In genomic region chr14:28375295-28375694, GRCh38 we compare ENCODE assay signal across 9 cellular contexts.
A peak's percentile ranks its signal among the peaks of the same experiment; 100 is the strongest.
DNase-seq lines count a peak whose midpoint lies in the region; FAIRE-seq and TF ChIP-seq lines count a peak whose summit lies in the region.
"Had no signal": no experiment of that assay in that cellular context is flagged by ENCODE, and none has a peak within 500 bp of the region (broad histone marks: within the 10 kb centered on the region; RNA-seq: fewer than 3 reads in every experiment).

No MANE protein-coding gene starts in this region.

- H3K36me3 Mint-ChIP-seq in activated naive CD8-positive, alpha-beta T cell treated with anti-CD3 and anti-CD28 coated beads for 36 hours, result no peaks in the 10 kb centered on the region
- H3K36me3 Mint-ChIP-seq: stimulated activated naive B cell treated with anti-CD40 and anti-IgM and Interleukin-4, amounts not matched to agents 10 μg/mL and 1 μg/mL and 100 μg/mL, for 72 hours had no signal

- H3K9me3 Mint-ChIP-seq in activated naive CD8-positive, alpha-beta T cell treated with anti-CD3 and anti-CD28 coated beads for 36 hours, result peaks cover 1% of the 10 kb centered on the region

- no peak overlapping the region for H3K4me2 ChIP-seq in endothelial cell of umbilical vein (ENCODE audit: insufficient read depth, low read length)

- DNase-seq in NCI-H1436 (lab: John Stamatoyannopoulos, UW), result peak; percentile 1
- DNase-seq in NCI-H1436 treated with DMSO at 0.1 percent for 48 hours (lab: John Stamatoyannopoulos, UW), result no peak
- peak; percentile 5 for DNase-seq in OCI-M2 (lab: John Stamatoyannopoulos, UW; ENCODE audit: unreplicated experiment)
- DNase-seq in endothelial cell of umbilical vein (ENCODE audit: low read depth, low spot score), result peak; percentile 19
- DNase-seq in pons (ENCODE audit: low spot score), result peak; percentile 20
- DNase-seq in GM12891 (ENCODE audit: insufficient read length, low spot score), result no peak
- DNase-seq in NCI-H774 (lab: John Stamatoyannopoulos, UW), result no peak
- DNase-seq in activated naive CD8-positive, alpha-beta T cell treated with anti-CD3 and anti-CD28 coated beads for 36 hours, result no peak
- DNase-seq: stimulated activated naive B cell treated with anti-CD40 and anti-IgM and Interleukin-4, amounts not matched to agents 10 μg/mL and 1 μg/mL and 100 μg/mL, for 72 hours had no signal

- H3K4me1 ChIP-seq in endothelial cell of umbilical vein (ENCODE audit: control insufficient read depth, extremely low read depth, insufficient read depth, low read length), result peaks cover 5% of the 10 kb centered on the region

- FAIRE-seq in endothelial cell of umbilical vein (lab: Jason Lieb, UNC), result no peak
- FAIRE-seq in GM12891 (lab: Jason Lieb, UNC), result no peak

- no peak overlapping the region for H3K27ac Mint-ChIP-seq in activated naive CD8-positive, alpha-beta T cell treated with anti-CD3 and anti-CD28 coated beads for 36 hours
- H3K27ac Mint-ChIP-seq: stimulated activated naive B cell treated with anti-CD40 and anti-IgM and Interleukin-4, amounts not matched to agents 10 μg/mL and 1 μg/mL and 100 μg/mL, for 72 hours had no signal

- H3K9me1 ChIP-seq in endothelial cell of umbilical vein (replicated peaks; ENCODE audit: control insufficient read depth, extremely low read depth, insufficient read depth, low read length), result no peaks in the 10 kb centered on the region

- H3K36me3 ChIP-seq in endothelial cell of umbilical vein (ENCODE audit: control insufficient read depth in 2 of 2, extremely low read depth in 1 of 2, insufficient read depth in 2 of 2, low read length in 2 of 2), result no peaks in the 10 kb centered on the region

- H3K4me3 ChIP-seq in endothelial cell of umbilical vein (replicated peaks in 1 of 3; ENCODE audit: insufficient read depth in 1 of 3, low read depth in 1 of 3, low read length in 3 of 3), result no peak overlapping the region

- dilution Hi-C loops in endothelial cell of umbilical vein (cut with MboI; ENCODE audit: extremely low pct_ligation_motif_present, low sequenced_read_pairs), result no loop called here

- peak overlapping the region; percentile 45 for H2AFZ ChIP-seq in endothelial cell of umbilical vein (ENCODE audit: low read depth, low read length)

- no peaks in the 10 kb centered on the region for H3K79me2 ChIP-seq in endothelial cell of umbilical vein (ENCODE audit: control insufficient read depth, insufficient read depth, low read length)

- no peak overlapping the region for H3K4me3 Mint-ChIP-seq in activated naive CD8-positive, alpha-beta T cell treated with anti-CD3 and anti-CD28 coated beads for 36 hours
- H3K4me3 Mint-ChIP-seq: stimulated activated naive B cell treated with anti-CD40 and anti-IgM and Interleukin-4, amounts not matched to agents 10 μg/mL and 1 μg/mL and 100 μg/mL, for 72 hours had no signal

- H3K27ac ChIP-seq in endothelial cell of umbilical vein (ENCODE audit: insufficient read depth, low read depth, low read length), result no peak overlapping the region

- no peaks in the 10 kb centered on the region for H4K20me1 ChIP-seq in endothelial cell of umbilical vein (replicated peaks; ENCODE audit: control insufficient read depth, extremely low read depth, insufficient read depth, low read length)

- H3K4me1 Mint-ChIP-seq in activated naive CD8-positive, alpha-beta T cell treated with anti-CD3 and anti-CD28 coated beads for 36 hours, result no peaks in the 10 kb centered on the region
- H3K4me1 Mint-ChIP-seq: stimulated activated naive B cell treated with anti-CD40 and anti-IgM and Interleukin-4, amounts not matched to agents 10 μg/mL and 1 μg/mL and 100 μg/mL, for 72 hours had no signal

- TF ChIP-seq CTCF in endothelial cell of umbilical vein (IDR thresholded peaks at IDR 0.05; ENCODE audit: extremely low read depth in 1 of 2, insufficient read depth in 1 of 2, low read depth in 1 of 2, low read length in 2 of 2), result peak; percentile 33 to 39

- H3K27me3 Mint-ChIP-seq in activated naive CD8-positive, alpha-beta T cell treated with anti-CD3 and anti-CD28 coated beads for 36 hours, result no peaks in the 10 kb centered on the region
- H3K27me3 Mint-ChIP-seq: stimulated activated naive B cell treated with anti-CD40 and anti-IgM and Interleukin-4, amounts not matched to agents 10 μg/mL and 1 μg/mL and 100 μg/mL, for 72 hours had no signal

- CTCF ChIA-PET in endothelial cell of umbilical vein (lab: Charles Lee), result interaction anchor here (0.7 to 3.6 kb wide), 12 partner anchors 9 to 233 kb away, joined by 3 to 55 read pairs (median 5); no protein-coding TSS in a partner anchor

- no peak overlapping the region for H3K9ac ChIP-seq in endothelial cell of umbilical vein (replicated peaks; ENCODE audit: extremely low read depth, insufficient read depth, low read length)

- intact Hi-C loops in endothelial cell of umbilical vein (cut with micrococcal nuclease), result loop anchor here (1.0 to 2.0 kb wide), 3 partner anchors 36 to 234 kb away; no protein-coding TSS in a partner anchor

- POLR2A ChIA-PET in endothelial cell of umbilical vein (lab: Charles Lee), result no interaction called here

- no peaks in the 10 kb centered on the region for H3K9me3 ChIP-seq in endothelial cell of umbilical vein (replicated peaks; ENCODE audit: control insufficient read depth, insufficient read depth, low read length)

- TF ChIP-seq POLR2A in endothelial cell of umbilical vein (IDR thresholded peaks at IDR 0.05; ENCODE audit: low read depth, low read length) (no peak), GM12891 (IDR thresholded peaks at IDR 0.05; ENCODE audit: low read depth, low read length) (no peak)

- no TSS peak for BruUV-seq in endothelial cell of umbilical vein (replicated peaks; lab: Mats Ljungman, UMichigan)

- no peaks in the 10 kb centered on the region for H3K27me3 ChIP-seq in endothelial cell of umbilical vein (ENCODE audit: control insufficient read depth in 2 of 2, insufficient read depth in 2 of 2, low read length in 2 of 2)

TF ChIP-seq in endothelial cell of umbilical vein, 7 proteins besides CTCF, POLR2A, EP300 and RAD21:
- TF ChIP-seq MAX (IDR thresholded peaks at IDR 0.05; ENCODE audit: insufficient read depth, insufficient read length) (no peak), POLR2AphosphoS5 (IDR thresholded peaks at IDR 0.05; ENCODE audit: insufficient read depth, low read depth, low read length) (no peak), MYC (IDR thresholded peaks at IDR 0.05; ENCODE audit: low read depth, low read length) (no peak), JUN (IDR thresholded peaks at IDR 0.05; ENCODE audit: borderline replicate concordance, insufficient read depth, insufficient read length, low read depth) (no peak), FOS (IDR thresholded peaks at IDR 0.05; ENCODE audit: borderline replicate concordance, insufficient read depth, low read length) (no peak), EZH2 (IDR thresholded peaks at IDR 0.05; ENCODE audit: borderline replicate concordance, low read depth, low read length, severe bottlenecking) (no peak), GATA2 (IDR thresholded peaks at IDR 0.05; ENCODE audit: insufficient read depth, insufficient read length, low read depth, low read length) (no peak)

TF ChIP-seq in GM12891, 5 proteins besides CTCF, POLR2A, EP300 and RAD21:
- no peak for TF ChIP-seq PAX5 (IDR thresholded peaks at IDR 0.05; ENCODE audit: insufficient read depth, low read length, severe bottlenecking)
- TF ChIP-seq SPI1 (IDR thresholded peaks at IDR 0.05; ENCODE audit: low read depth, low read length), result no peak
- TF ChIP-seq POU2F2 (IDR thresholded peaks at IDR 0.05; ENCODE audit: low read depth, low read length), result no peak
- TF ChIP-seq POLR2AphosphoS5 (IDR thresholded peaks at IDR 0.05; ENCODE audit: low read depth, low read length), result no peak
- TF ChIP-seq TAF1 (IDR thresholded peaks at IDR 0.05; ENCODE audit: low read depth, low read length), result no peak

Comparison
In these comparisons a context has a peak if more than half of its experiments do, and no peak if none do; other contexts are left out.
1. DNase-seq: peak in NCI-H1436 (single experiment), OCI-M2 (single experiment), endothelial cell of umbilical vein (single experiment) and pons (single experiment); none in NCI-H1436 treated with DMSO at 0.1 percent for 48 hours (single experiment), GM12891 (single experiment), NCI-H774 (single experiment) and activated naive CD8-positive, alpha-beta T cell treated with anti-CD3 and anti-CD28 coated beads for 36 hours (single experiment).